Comparison of ENCODE assay signal across 21 cellular contexts in genomic region chr1:209155556-209155955, GRCh38.
DNase-seq lines count a peak whose midpoint lies in the region; ATAC-seq and TF ChIP-seq lines count a peak whose summit lies in the region.
"Had no signal": no experiment of that assay in that cellular context is flagged by ENCODE, and none has a peak within 500 bp of the region (broad histone marks: within the 10 kb centered on the region; RNA-seq: fewer than 3 reads in every experiment).

No MANE protein-coding gene starts in this region.

- no peak for TF ChIP-seq CTCF in Caco-2 (IDR thresholded peaks at IDR 0.05; ENCODE audit: insufficient read depth in 1 of 2, low read depth in 1 of 2, low read length in 1 of 2, severe bottlenecking in 1 of 2, unreplicated experiment in 1 of 2)

- H3F3A ChIP-seq in GM23248 (ENCODE audit: insufficient read depth) = no peaks in the 10 kb centered on the region

- H3K9me2 ChIP-seq in GM23248 (ENCODE audit: insufficient read depth) = no peaks in the 10 kb centered on the region

- peak; percentile 37 to 45 for DNase-seq in Caco-2
- peak; percentile 16 for DNase-seq in M059J (ENCODE audit: low read depth)
- DNase-seq in left kidney (ENCODE audit: low read depth, low spot score) = peak; percentile 40
- no peak for DNase-seq in GM23248
- DNase-seq in NCI-H2081 treated with DMSO at 0.1 percent for 48 hours (lab: John Stamatoyannopoulos, UW) = no peak
- DNase-seq in SHP77 (lab: John Stamatoyannopoulos, UW) = no peak
- DNase-seq: activated B cell treated with CpG ODN at 0.5 μM for 24 hours; activated CD8-positive, alpha-beta T cell treated with anti-CD3 and anti-CD28 coated beads for 36 hours; activated naive CD4-positive, alpha-beta T cell; activated T-cell treated with anti-CD3 and anti-CD28 coated beads, Interleukin-2, amount 50 U/mL, for 1 hour; CD4-positive, alpha-beta T cell; KBM-7; kidney; NCI-H2029 treated with DMSO at 0.1 percent for 48 hours; NCI-H446 treated with DMSO at 0.1 percent for 48 hours; nephron progenitor cell; Right ventricle myocardium superior had no signal

- H3K4me2 ChIP-seq in GM23248 (ENCODE audit: unreplicated experiment) = no peak overlapping the region

- POLR2A ChIA-PET in Caco-2 (lab: Charles Lee) = no interaction called here

- no peaks in the 10 kb centered on the region for H3K9me3 ChIP-seq in Caco-2
- no peaks in the 10 kb centered on the region for H3K9me3 ChIP-seq in endocrine pancreas (ENCODE audit: control insufficient read depth, low read length)
- H3K9me3 ChIP-seq in GM23248 (ENCODE audit: low read depth) = no peaks in the 10 kb centered on the region

- H3K9me3 Mint-ChIP-seq in Caco-2 (ENCODE audit: unreplicated experiment) = no peaks in the 10 kb centered on the region
- H3K9me3 Mint-ChIP-seq: activated B cell treated with CpG ODN at 0.5 μM for 24 hours; activated CD8-positive, alpha-beta T cell treated with anti-CD3 and anti-CD28 coated beads for 36 hours; central memory CD8-positive, alpha-beta T cell; nephron progenitor cell; T-helper 1 cell treated with Interleukin-12 subunit alpha and Interleukin-12 subunit beta and Interleukin-4 antibody, amounts not matched to agents 30 μg/mL and 1 μg/mL, for 36 hours had no signal

- H3K4me1 ChIP-seq in Caco-2 (peaks cover 33% of the 10 kb centered on the region), endocrine pancreas (ENCODE audit: control insufficient read depth, insufficient read depth, low read length) (no peaks in the 10 kb centered on the region), GM23248 (ENCODE audit: insufficient read depth) (no peaks in the 10 kb centered on the region)

- H3K9ac ChIP-seq in endocrine pancreas (ENCODE audit: control insufficient read depth, insufficient read depth, low read length) (peak overlapping the region; percentile 13), GM23248 (no peak overlapping the region)

- H3K79me2 ChIP-seq in GM23248 (ENCODE audit: insufficient read depth) = no peaks in the 10 kb centered on the region

- H3K27me3 Mint-ChIP-seq in Caco-2 (ENCODE audit: insufficient read depth, unreplicated experiment) = no peaks in the 10 kb centered on the region
- H3K27me3 Mint-ChIP-seq: activated CD8-positive, alpha-beta T cell treated with anti-CD3 and anti-CD28 coated beads for 36 hours; CD4-positive, alpha-beta T cell; central memory CD8-positive, alpha-beta T cell had no signal

- H3K36me3 Mint-ChIP-seq in Caco-2 (ENCODE audit: insufficient read depth, unreplicated experiment) = no peaks in the 10 kb centered on the region

- H3K4me3 ChIP-seq in Caco-2 (ENCODE audit: low read depth, low read length) = no peak overlapping the region
- H3K4me3 ChIP-seq in endocrine pancreas (ENCODE audit: control insufficient read depth, insufficient read depth, low read length) = no peak overlapping the region
- no peak overlapping the region for H3K4me3 ChIP-seq in GM23248

- ATAC-seq in GM21723 (IDR thresholded peaks at IDR 0.05; ENCODE audit: unreplicated experiment) = no peak
- ATAC-seq: activated CD8-positive, alpha-beta T cell treated with anti-CD3 and anti-CD28 coated beads for 36 hours had no signal

- in situ Hi-C loops in GM23248 (cut with MboI) = no loop called here

- no peak overlapping the region for H3K27ac ChIP-seq in GM23248

- WGBS in GM23248 (ENCODE audit: low coverage in 1 of 2, low lambda C conversion rate in 2 of 2, missing lambda C conversion rate in 2 of 2), 2 experiments = 7 to 8% methylated on average over 3 of the region's 3 CpGs

- no peaks in the 10 kb centered on the region for H3K36me3 ChIP-seq in Caco-2 (ENCODE audit: control insufficient read depth, insufficient read depth, low read length)
- H3K36me3 ChIP-seq in endocrine pancreas (ENCODE audit: control insufficient read depth, insufficient read depth, low read length) = no peaks in the 10 kb centered on the region
- no peaks in the 10 kb centered on the region for H3K36me3 ChIP-seq in GM23248 (ENCODE audit: low read depth)

- H3K27ac Mint-ChIP-seq in Caco-2 (ENCODE audit: unreplicated experiment) = no peak overlapping the region
- H3K27ac Mint-ChIP-seq: activated B cell treated with CpG ODN at 0.5 μM for 24 hours; activated CD8-positive, alpha-beta T cell treated with anti-CD3 and anti-CD28 coated beads for 36 hours; CD4-positive, alpha-beta T cell; nephron progenitor cell; T-helper 1 cell treated with Interleukin-12 subunit alpha and Interleukin-12 subunit beta and Interleukin-4 antibody, amounts not matched to agents 30 μg/mL and 1 μg/mL, for 36 hours had no signal

- peaks cover 20% of the 10 kb centered on the region for H3K4me1 Mint-ChIP-seq in Caco-2 (ENCODE audit: low read depth, unreplicated experiment)
- H3K4me1 Mint-ChIP-seq: activated B cell treated with CpG ODN at 0.5 μM for 24 hours; central memory CD8-positive, alpha-beta T cell had no signal

- H4K20me1 ChIP-seq in GM23248 (ENCODE audit: insufficient read depth) = no peaks in the 10 kb centered on the region

- no TSS peak for BruUV-seq in Caco-2 (replicated peaks; lab: Mats Ljungman, UMichigan)

- CTCF ChIA-PET in Caco-2 (lab: Charles Lee) = no interaction called here

- H2AFZ ChIP-seq in GM23248 = no peak overlapping the region

- H3K27me3 ChIP-seq in Caco-2 (replicated peaks; ENCODE audit: control insufficient read depth, insufficient read depth, low read length) (no peaks in the 10 kb centered on the region), endocrine pancreas (ENCODE audit: control insufficient read depth, insufficient read depth, low read length) (no peaks in the 10 kb centered on the region), GM23248 (replicated peaks; ENCODE audit: insufficient read depth) (no peaks in the 10 kb centered on the region)

- intact Hi-C loops in Caco-2 (cut with micrococcal nuclease; ENCODE audit: unreplicated experiment) = loop anchor here (1.0 kb wide), 1 partner anchor 59 kb away; no protein-coding TSS in a partner anchor

- H3K4me3 Mint-ChIP-seq in Caco-2 (ENCODE audit: unreplicated experiment) = peak overlapping the region; percentile 0
- H3K4me3 Mint-ChIP-seq: activated B cell treated with CpG ODN at 0.5 μM for 24 hours; activated CD8-positive, alpha-beta T cell treated with anti-CD3 and anti-CD28 coated beads for 36 hours; CD4-positive, alpha-beta T cell; central memory CD8-positive, alpha-beta T cell; nephron progenitor cell; T-helper 1 cell treated with Interleukin-12 subunit alpha and Interleukin-12 subunit beta and Interleukin-4 antibody, amounts not matched to agents 30 μg/mL and 1 μg/mL, for 36 hours had no signal

Comparison
In these comparisons a context has a peak if more than half of its experiments do, and no peak if none do; other contexts are left out.
1. DNase-seq: peak in Caco-2 (2 of 2), M059J (single experiment) and left kidney (single experiment); none in GM23248 (single experiment), NCI-H2081 treated with DMSO at 0.1 percent for 48 hours (single experiment) and SHP77 (0 of 2).